In the genomic region with DNA sequence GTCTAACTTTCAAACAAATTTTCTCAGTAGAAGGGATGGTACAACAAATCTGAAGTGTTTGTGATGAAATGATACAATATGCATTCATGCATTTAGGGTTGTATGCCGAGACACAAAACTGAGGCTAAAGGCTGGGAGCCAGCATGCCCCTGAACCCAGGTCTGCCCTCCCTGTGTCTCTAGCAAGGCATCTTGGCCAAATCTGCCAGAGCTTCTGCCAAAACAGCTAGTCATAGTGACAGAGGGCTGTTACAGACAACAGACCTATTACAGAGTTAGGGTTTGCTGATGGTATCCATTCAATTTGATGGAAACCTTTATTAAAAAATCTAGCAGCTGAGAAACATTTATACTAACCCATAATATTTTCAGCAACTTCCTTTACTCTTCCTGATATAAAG, we compare ENCODE assay signal across 1 cellular context.
TF ChIP-seq lines count a peak whose summit lies in the region.

No MANE protein-coding gene starts in this region.

TF ChIP-seq in H1, 55 proteins besides CTCF, POLR2A, EP300 and RAD21:
- TF ChIP-seq CHD1 (IDR thresholded peaks at IDR 0.05; ENCODE audit: low read depth, low read length) (no peak), EZH2 (IDR thresholded peaks at IDR 0.05; ENCODE audit: low read depth, low read length, severe bottlenecking) (no peak), BACH1 (IDR thresholded peaks at IDR 0.05; ENCODE audit: low read length) (no peak), HDAC2 (IDR thresholded peaks at IDR 0.05; ENCODE audit: borderline replicate concordance in 1 of 2, low read depth in 2 of 2, low read length in 2 of 2) (no peak), E2F6 (IDR thresholded peaks at IDR 0.05) (no peak), YY1 (IDR thresholded peaks at IDR 0.05; ENCODE audit: low read depth, low read length) (no peak), MAFK (IDR thresholded peaks at IDR 0.05; ENCODE audit: low read depth, low read length) (no peak), SIRT6 (IDR thresholded peaks at IDR 0.05; ENCODE audit: low read length) (no peak), PHF8 (conservative IDR thresholded peaks at IDR 0.05; ENCODE audit: low read depth, low read length) (no peak)
- TF ChIP-seq, protein P1, sequence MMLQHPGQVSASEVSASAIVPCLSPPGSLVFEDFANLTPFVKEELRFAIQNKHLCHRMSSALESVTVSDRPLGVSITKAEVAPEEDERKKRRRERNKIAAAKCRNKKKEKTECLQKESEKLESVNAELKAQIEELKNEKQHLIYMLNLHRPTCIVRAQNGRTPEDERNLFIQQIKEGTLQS (IDR thresholded peaks at IDR 0.05; ENCODE audit: insufficient read depth, low read depth, low read length), result no peak
